In the genomic region with DNA sequence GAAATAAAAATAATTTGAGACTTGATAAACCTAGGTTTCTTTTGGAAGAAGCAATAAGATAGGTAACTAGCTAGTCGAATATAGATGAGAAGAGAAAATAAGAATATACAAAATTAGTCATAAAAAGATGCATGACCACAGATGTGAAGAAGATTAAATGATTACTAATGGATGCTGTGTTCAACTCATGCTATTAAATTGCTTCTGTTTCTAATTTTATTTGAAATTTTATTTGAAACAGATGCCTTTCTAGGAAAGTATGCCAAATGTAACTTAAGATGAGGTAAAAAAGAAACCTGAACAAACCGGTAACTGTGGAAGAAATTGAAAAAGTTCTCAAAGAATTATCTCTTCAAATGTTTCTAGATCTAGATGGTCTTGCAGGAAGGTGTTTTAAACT, we compare ENCODE assay signal across 23 cellular contexts.
"Had no signal": no experiment of that assay in that cellular context is flagged by ENCODE, and none has a peak within 500 bp of the region (broad histone marks: within the 10 kb centered on the region; RNA-seq: fewer than 3 reads in every experiment).

No MANE protein-coding gene starts in this region.

- H3K27me3 ChIP-seq: ovary, right atrium auricular region, right lobe of liver, tibial nerve, uterus had no signal

- H3K27ac ChIP-seq: left ventricle myocardium inferior, ovary, right atrium auricular region, right lobe of liver, tibial nerve, uterus had no signal

- ATAC-seq: natural killer cell treated with Interleukin-12 subunit alpha and Interleukin-12 subunit beta and Interleukin-15 and Interleukin-18, amount 100 ng/mL, for 72 hours; right lobe of liver; stimulated activated memory B cell treated with anti-CD40 and anti-IgM and Interleukin-4, amounts not matched to agents 10 μg/mL and 1 μg/mL and 100 μg/mL, for 72 hours; stimulated activated naive CD8-positive, alpha-beta T cell treated with anti-CD3 and anti-CD28 coated beads, Interleukin-15, amount 100 ng/mL, for 72 hours had no signal

- H3K27ac Mint-ChIP-seq: mesothelial cell of epicardium; naive B cell; progenitor cell of endocrine pancreas; stimulated activated memory B cell treated with anti-CD40 and anti-IgM and Interleukin-4, amounts not matched to agents 10 μg/mL and 1 μg/mL and 100 μg/mL, for 72 hours; stimulated activated naive CD8-positive, alpha-beta T cell treated with anti-CD3 and anti-CD28 coated beads, Interleukin-15, amount 100 ng/mL, for 72 hours; type B pancreatic cell had no signal

- H3K4me3 ChIP-seq: left ventricle myocardium inferior, lung, ovary, right atrium auricular region, right lobe of liver, smooth muscle cell, tibial nerve, uterus had no signal

- H3K9me3 Mint-ChIP-seq: naive B cell; natural killer cell treated with Interleukin-12 subunit alpha and Interleukin-12 subunit beta and Interleukin-15 and Interleukin-18, amount 100 ng/mL, for 72 hours; stimulated activated memory B cell treated with anti-CD40 and anti-IgM and Interleukin-4, amounts not matched to agents 10 μg/mL and 1 μg/mL and 100 μg/mL, for 72 hours; type B pancreatic cell had no signal

- H3K36me3 Mint-ChIP-seq: naive B cell, type B pancreatic cell had no signal

- H3K36me3 ChIP-seq: left ventricle myocardium inferior, ovary, right atrium auricular region, right lobe of liver, tibial nerve, uterus had no signal

- H3K4me1 Mint-ChIP-seq: naive B cell; stimulated activated memory B cell treated with anti-CD40 and anti-IgM and Interleukin-4, amounts not matched to agents 10 μg/mL and 1 μg/mL and 100 μg/mL, for 72 hours; stimulated activated naive CD8-positive, alpha-beta T cell treated with anti-CD3 and anti-CD28 coated beads, Interleukin-15, amount 100 ng/mL, for 72 hours had no signal

- H3K27me3 Mint-ChIP-seq: naive B cell; natural killer cell treated with Interleukin-12 subunit alpha and Interleukin-12 subunit beta and Interleukin-15 and Interleukin-18, amount 100 ng/mL, for 72 hours; progenitor cell of endocrine pancreas; stimulated activated memory B cell treated with anti-CD40 and anti-IgM and Interleukin-4, amounts not matched to agents 10 μg/mL and 1 μg/mL and 100 μg/mL, for 72 hours; stimulated activated naive CD8-positive, alpha-beta T cell treated with anti-CD3 and anti-CD28 coated beads, Interleukin-15, amount 100 ng/mL, for 72 hours; type B pancreatic cell had no signal

- H3K4me3 Mint-ChIP-seq: mesothelial cell of epicardium; naive B cell; natural killer cell treated with Interleukin-12 subunit alpha and Interleukin-12 subunit beta and Interleukin-15 and Interleukin-18, amount 100 ng/mL, for 72 hours; stimulated activated memory B cell treated with anti-CD40 and anti-IgM and Interleukin-4, amounts not matched to agents 10 μg/mL and 1 μg/mL and 100 μg/mL, for 72 hours; stimulated activated naive CD8-positive, alpha-beta T cell treated with anti-CD3 and anti-CD28 coated beads, Interleukin-15, amount 100 ng/mL, for 72 hours; type B pancreatic cell had no signal

- H3K9me3 ChIP-seq: left ventricle myocardium inferior, ovary, right atrium auricular region, right lobe of liver, uterus had no signal

- DNase-seq: islet precursor cell; left ventricle myocardium inferior; mesendoderm; naive B cell; stimulated activated CD4-positive, alpha-beta T cell treated with anti-CD3 and anti-CD28 coated beads, Interleukin-1b, Interleukin-23, amount 100 ng/mL, for 48 hours; stimulated activated CD4-positive, alpha-beta T cell treated with anti-CD3 and anti-CD28 coated beads, Interleukin-2, amount 100 ng/mL, for 48 hours; stimulated activated CD4-positive, alpha-beta T cell treated with anti-CD3 and anti-CD28 coated beads, Interleukin-4, amount 100 ng/mL, for 4 hours; stimulated activated CD8-positive, alpha-beta memory T cell treated with anti-CD3 and anti-CD28 coated beads, Interleukin-4, amount 100 ng/mL, for 48 hours; stimulated activated naive CD4-positive, alpha-beta T cell treated with Interleukin-2 at 50 U/mL for 16 hours; stimulated activated naive CD8-positive, alpha-beta T cell treated with anti-CD3 and anti-CD28 coated beads, Interleukin-15, amount 100 ng/mL, for 72 hours; substantia nigra; uterus had no signal

- H3K4me1 ChIP-seq: right lobe of liver, tibial nerve, uterus had no signal
